ENCODE assay signal across 8 cellular contexts in genomic region chr15:67176195-67176971, GRCh38.
A peak's percentile ranks its signal among the peaks of the same experiment; 100 is the strongest.
DNase-seq lines count a peak whose midpoint lies in the region; ATAC-seq and TF ChIP-seq lines count a peak whose summit lies in the region.

No MANE protein-coding gene starts in this region.

- no peak for ATAC-seq in GM21717 (IDR thresholded peaks at IDR 0.05; ENCODE audit: unreplicated experiment)
- no peak for ATAC-seq in GM19463 (IDR thresholded peaks at IDR 0.05; ENCODE audit: unreplicated experiment)

- H3K27ac ChIP-seq in VCaP (0 out of 2 replicates have a peak overlapping the region, but pooled peaks have one; percentile 11), suprapubic skin (peak overlapping the region; percentile 32)

- peaks cover 25% of the 10 kb centered on the region for H3K36me3 ChIP-seq in suprapubic skin

- no peaks in the 10 kb centered on the region for H3K27me3 Mint-ChIP-seq in T-helper 2 cell treated with Interferon-gamma antibody and Interleukin-4, amounts not matched to agents 5 μg/mL and 100 μg/mL, for 36 hours (ENCODE audit: low read depth)

- 41% methylated on average over 14 of the region's 14 CpGs for WGBS in suprapubic skin

- no peak overlapping the region for H3K4me3 ChIP-seq in suprapubic skin

- H3K4me1 ChIP-seq in suprapubic skin: peaks cover 32% of the 10 kb centered on the region

- H3K9me3 Mint-ChIP-seq in T-helper 2 cell treated with Interferon-gamma antibody and Interleukin-4, amounts not matched to agents 5 μg/mL and 100 μg/mL, for 36 hours: no peaks in the 10 kb centered on the region

- TF ChIP-seq CTCF in VCaP (conservative IDR thresholded peaks at IDR 0.05) (no peak), suprapubic skin (IDR thresholded peaks at IDR 0.05) (no peak)

- TF ChIP-seq POLR2A in suprapubic skin (IDR thresholded peaks at IDR 0.05): no peak

- peaks cover 21% of the 10 kb centered on the region for H3K4me1 Mint-ChIP-seq in T-helper 2 cell treated with Interferon-gamma antibody and Interleukin-4, amounts not matched to agents 5 μg/mL and 100 μg/mL, for 36 hours (ENCODE audit: low read depth)

- H3K9me3 ChIP-seq in suprapubic skin: no peaks in the 10 kb centered on the region

- H3K36me3 Mint-ChIP-seq in T-helper 2 cell treated with Interferon-gamma antibody and Interleukin-4, amounts not matched to agents 5 μg/mL and 100 μg/mL, for 36 hours (ENCODE audit: low read depth): peaks cover 59% of the 10 kb centered on the region

- TF ChIP-seq EP300 in suprapubic skin (IDR thresholded peaks at IDR 0.05): no peak

- no peak for DNase-seq in T-helper 2 cell treated with Interferon-gamma antibody and Interleukin-4, amounts not matched to agents 5 μg/mL and 100 μg/mL, for 36 hours (ENCODE audit: low spot score)
- DNase-seq in T-helper 2 cell: no peak
- DNase-seq in iPS-NIHi7 (ENCODE audit: extremely low spot score): peak; percentile 59
- DNase-seq in suprapubic skin (ENCODE audit: low spot score in 2 of 2): peak in 1 of 2 donors; percentile 58
- DNase-seq in NAMALWA (ENCODE audit: low spot score): no peak

- H3K27ac Mint-ChIP-seq in T-helper 2 cell treated with Interferon-gamma antibody and Interleukin-4, amounts not matched to agents 5 μg/mL and 100 μg/mL, for 36 hours: peak overlapping the region; percentile 23

- no peaks in the 10 kb centered on the region for H3K27me3 ChIP-seq in suprapubic skin

- H3K4me3 Mint-ChIP-seq in T-helper 2 cell treated with Interferon-gamma antibody and Interleukin-4, amounts not matched to agents 5 μg/mL and 100 μg/mL, for 36 hours: no peak overlapping the region
